1 cellular context compared by ENCODE assay signal in the genomic region with DNA sequence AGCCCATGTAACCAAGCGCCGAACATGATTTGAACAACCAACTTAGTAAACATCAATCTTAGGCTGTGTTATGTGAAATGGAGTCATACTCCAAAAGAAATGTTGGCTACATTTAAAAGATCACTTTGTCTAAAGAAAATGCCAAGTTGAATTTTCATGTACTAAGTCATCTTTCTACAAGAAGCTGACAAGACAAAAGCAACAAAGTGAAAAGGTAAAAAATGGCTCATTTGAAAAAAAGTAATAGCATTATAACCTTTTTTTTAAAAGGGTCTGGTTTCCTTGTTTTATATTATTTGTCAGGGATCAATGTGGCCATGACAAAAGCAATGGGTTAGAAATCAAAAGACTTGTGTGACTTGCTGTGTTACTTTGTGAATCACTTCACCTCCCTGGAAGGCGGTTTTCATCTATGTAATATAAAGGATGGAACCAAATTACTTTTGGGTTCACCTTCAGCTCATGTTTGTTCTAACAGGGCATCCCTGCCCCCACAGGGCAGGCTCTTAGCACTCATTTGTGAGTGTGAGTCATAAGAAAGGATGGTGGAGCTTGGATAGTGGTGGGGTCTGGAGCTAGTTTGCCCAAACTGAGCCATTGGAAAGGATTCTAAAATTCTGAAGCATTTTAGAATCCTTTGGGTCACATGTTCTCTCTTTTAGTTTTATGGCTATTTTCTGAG.
TF ChIP-seq lines count a peak whose summit lies in the region.

No MANE protein-coding gene starts in this region.

TF ChIP-seq in SK-N-SH, 30 proteins besides CTCF, POLR2A, EP300 and RAD21 (continued from another document):
- TF ChIP-seq PBX3 (IDR thresholded peaks at IDR 0.05), result peak; percentile 41
- no peak for TF ChIP-seq CHD2 (IDR thresholded peaks at IDR 0.05; ENCODE audit: low read length, partially characterized antibody)
- no peak for TF ChIP-seq REST (IDR thresholded peaks at IDR 0.05; ENCODE audit: low read depth, low read length)
- 0 out of 2 replicates have a peak, but pooled peaks have one; percentile 19 for TF ChIP-seq USF1 (IDR thresholded peaks at IDR 0.05; ENCODE audit: borderline replicate concordance, low read depth)
- TF ChIP-seq SMC3 (IDR thresholded peaks at IDR 0.05; ENCODE audit: low read depth, low read length), result no peak
- 0 out of 2 replicates have a peak, but pooled peaks have one; percentile 35 for TF ChIP-seq FOXM1 (IDR thresholded peaks at IDR 0.05; ENCODE audit: low read depth)
- peak; percentile 88; the same call in 1 of the 2 replicates for TF ChIP-seq FOSL2 (IDR thresholded peaks at IDR 0.05; ENCODE audit: borderline replicate concordance, low read depth)
- no peak for TF ChIP-seq ELF1 (IDR thresholded peaks at IDR 0.05)
- no peak for TF ChIP-seq USF2 (IDR thresholded peaks at IDR 0.05; ENCODE audit: borderline replicate concordance, low read depth, low read length)
